In genomic region chr2:160324161-160324768, GRCh38 we compare ENCODE assay signal across 8 cellular contexts.
DNase-seq lines count a peak whose midpoint lies in the region; FAIRE-seq and TF ChIP-seq lines count a peak whose summit lies in the region.

No MANE protein-coding gene starts in this region.

- H3K4ac ChIP-seq in mesendoderm (ENCODE audit: low read depth, low read length): no peak overlapping the region

- H3K27ac Mint-ChIP-seq in dendritic cell treated with granulocyte-macrophage colony-stimulating factor and Interleukin-4, amounts not matched to agents 40 ng/mL and 50 ng/mL, for 4 days: peak overlapping the region; percentile 61

- no peaks in the 10 kb centered on the region for H3K9me2 ChIP-seq in Loucy (replicated peaks; ENCODE audit: low read depth, low read length)

- peaks cover 93% of the 10 kb centered on the region for H3K79me2 ChIP-seq in Loucy (ENCODE audit: insufficient read depth, low read length)
- peaks cover 23% of the 10 kb centered on the region for H3K79me2 ChIP-seq in mesendoderm (ENCODE audit: control insufficient read depth, insufficient read depth, low read length)

- no peak overlapping the region for H3K4me3 Mint-ChIP-seq in dendritic cell treated with granulocyte-macrophage colony-stimulating factor and Interleukin-4, amounts not matched to agents 40 ng/mL and 50 ng/mL, for 4 days

- H2BK120ac ChIP-seq in mesendoderm (ENCODE audit: low read depth, low read length): no peak overlapping the region

- intact Hi-C loops in dendritic cell treated with granulocyte-macrophage colony-stimulating factor and Interleukin-4, amounts not matched to agents 40 ng/mL and 50 ng/mL, for 4 days (cut with micrococcal nuclease): loop anchor here (10.0 kb wide), 2 partner anchors 171 to 651 kb away; partner anchors contain the start of gene RBMS1

- H3K4me1 ChIP-seq in Loucy (ENCODE audit: insufficient read depth, low read length, poor library complexity, severe bottlenecking) (peaks cover 3% of the 10 kb centered on the region), mesendoderm (ENCODE audit: control insufficient read depth, low read depth, low read length) (peaks cover 8% of the 10 kb centered on the region)

- no peak overlapping the region for H4K8ac ChIP-seq in mesendoderm (ENCODE audit: low read depth, low read length)

- no peak overlapping the region for H2AFZ ChIP-seq in Loucy (ENCODE audit: low read length)

- H3K18ac ChIP-seq in mesendoderm (ENCODE audit: low read length): no peak overlapping the region

- H3K36me3 Mint-ChIP-seq in dendritic cell treated with granulocyte-macrophage colony-stimulating factor and Interleukin-4, amounts not matched to agents 40 ng/mL and 50 ng/mL, for 4 days (ENCODE audit: low read depth): peaks cover 23% of the 10 kb centered on the region

- H4K20me1 ChIP-seq in Loucy (ENCODE audit: insufficient read depth, low read length, poor library complexity, severe bottlenecking): peaks cover 11% of the 10 kb centered on the region

- H3K4me1 Mint-ChIP-seq in dendritic cell treated with granulocyte-macrophage colony-stimulating factor and Interleukin-4, amounts not matched to agents 40 ng/mL and 50 ng/mL, for 4 days (ENCODE audit: low read depth): peaks cover 63% of the 10 kb centered on the region

- H3K36me3 ChIP-seq in Loucy (ENCODE audit: insufficient read depth, low read length): 0 out of 2 replicates have a peak, but pooled peaks cover under 1% of the 10 kb centered on the region
- no peaks in the 10 kb centered on the region for H3K36me3 ChIP-seq in mesendoderm (ENCODE audit: control insufficient read depth, insufficient read depth, low read length)
- no peaks in the 10 kb centered on the region for H3K36me3 ChIP-seq in H7 (replicated peaks; ENCODE audit: control insufficient read depth, insufficient read depth, low read length)

- no peak overlapping the region for H4K5ac ChIP-seq in mesendoderm (ENCODE audit: low read length)

- FAIRE-seq in A204.1 (lab: Jason Lieb, UNC): peak; percentile 88

- H2BK5ac ChIP-seq in mesendoderm (ENCODE audit: low read length): no peak overlapping the region

- no CpG with 5 or more reads among the region's 11 CpGs for WGBS in mesendoderm (ENCODE audit: extremely low coverage, insufficient coverage, low lambda C conversion rate)

- H2AK5ac ChIP-seq in mesendoderm (ENCODE audit: low read length): no peak overlapping the region

- no peaks in the 10 kb centered on the region for H3K27me3 Mint-ChIP-seq in dendritic cell treated with granulocyte-macrophage colony-stimulating factor and Interleukin-4, amounts not matched to agents 40 ng/mL and 50 ng/mL, for 4 days

- no peak overlapping the region for H3K4me2 ChIP-seq in Loucy (ENCODE audit: low read depth, low read length, poor library complexity, severe bottlenecking)
- no peak overlapping the region for H3K4me2 ChIP-seq in mesendoderm (ENCODE audit: low read length)

- H3K9ac ChIP-seq in Loucy (ENCODE audit: low read depth, low read length, poor library complexity, severe bottlenecking): no peak overlapping the region
- H3K9ac ChIP-seq in mesendoderm (ENCODE audit: low read length): no peak overlapping the region

- no peaks in the 10 kb centered on the region for H3F3A ChIP-seq in Loucy (ENCODE audit: low read depth)

- DNase-seq in UCSD-AML1 (lab: John Stamatoyannopoulos, UW; ENCODE audit: unreplicated experiment) (peak; percentile 42), mesendoderm (peak; percentile 35), ureter (ENCODE audit: low spot score) (peak; percentile 52), H7 (no peak)

- TF ChIP-seq CTCF in GM12875 (IDR thresholded peaks at IDR 0.05; ENCODE audit: borderline replicate concordance, insufficient read depth, low read depth, low read length) (peak; percentile 62; the same call in 1 of the 2 replicates), Loucy (conservative IDR thresholded peaks at IDR 0.05; ENCODE audit: low read length) (peak; percentile 80)

- H3K9me3 Mint-ChIP-seq in dendritic cell treated with granulocyte-macrophage colony-stimulating factor and Interleukin-4, amounts not matched to agents 40 ng/mL and 50 ng/mL, for 4 days: no peaks in the 10 kb centered on the region

- no peak overlapping the region for H3K4me3 ChIP-seq in GM12875 (ENCODE audit: low read depth, low read length)
- no peak overlapping the region for H3K4me3 ChIP-seq in Loucy (ENCODE audit: low read length, poor library complexity, severe bottlenecking)
- no peak overlapping the region for H3K4me3 ChIP-seq in mesendoderm (ENCODE audit: low read length)
- H3K4me3 ChIP-seq in H7 (ENCODE audit: insufficient read depth, low read depth, low read length): no peak overlapping the region

- H3K56ac ChIP-seq in mesendoderm (ENCODE audit: low read length): no peak overlapping the region

- H3K27me3 ChIP-seq in Loucy (ENCODE audit: insufficient read depth, low read length, poor library complexity, severe bottlenecking) (no peaks in the 10 kb centered on the region), mesendoderm (ENCODE audit: insufficient read depth, low read length, poor library complexity) (no peaks in the 10 kb centered on the region), H7 (ENCODE audit: control insufficient read depth, insufficient read depth, low read length) (no peaks in the 10 kb centered on the region)

- no peak overlapping the region for H3K23ac ChIP-seq in mesendoderm (ENCODE audit: low read length)

- no peak overlapping the region for H2BK15ac ChIP-seq in mesendoderm (replicated peaks; ENCODE audit: low read depth)

- H3K9me3 ChIP-seq in Loucy (ENCODE audit: insufficient read depth, low read depth, low read length): no peaks in the 10 kb centered on the region

- peaks cover 24% of the 10 kb centered on the region for H3K79me1 ChIP-seq in mesendoderm (ENCODE audit: low read length)

- no peak overlapping the region for H3K27ac ChIP-seq in mesendoderm (ENCODE audit: low read depth, low read length)
